2 cellular contexts compared by ENCODE assay signal in genomic region chr19:54339646-54340358, GRCh38.
TF ChIP-seq lines count a peak whose summit lies in the region.

No MANE protein-coding gene starts in this region.

TF ChIP-seq in GM12891, 5 proteins besides CTCF, POLR2A, EP300 and RAD21:
- TF ChIP-seq SPI1 (IDR thresholded peaks at IDR 0.05; ENCODE audit: low read depth, low read length) (peak; percentile 77), PAX5 (IDR thresholded peaks at IDR 0.05; ENCODE audit: insufficient read depth, low read length, severe bottlenecking) (no peak)

TF ChIP-seq in GM12878, 131 proteins besides CTCF, POLR2A, EP300 and RAD21:
- TF ChIP-seq YBX1 (IDR thresholded peaks at IDR 0.05) (no peak), HDAC6 (IDR thresholded peaks at IDR 0.05; ENCODE audit: unreplicated experiment) (no peak), ZNF687 (IDR thresholded peaks at IDR 0.05) (peak; percentile 19; the same call in 1 of the 2 replicates), MEF2B (IDR thresholded peaks at IDR 0.05; ENCODE audit: partially characterized antibody, poor library complexity, severe bottlenecking) (peak; percentile 77), EED (IDR thresholded peaks at IDR 0.05; ENCODE audit: low read depth) (peak; percentile 55), ATF7 (IDR thresholded peaks at IDR 0.05; ENCODE audit: low read depth) (no peak), CREM (IDR thresholded peaks at IDR 0.05; ENCODE audit: low read depth) (no peak), SPI1 (IDR thresholded peaks at IDR 0.05; ENCODE audit: borderline replicate concordance, insufficient read depth, low read depth, low read length) (peak; percentile 83), ATF2 (IDR thresholded peaks at IDR 0.05; ENCODE audit: low read length) (no peak), E2F4 (IDR thresholded peaks at IDR 0.05; ENCODE audit: low read depth, low read length) (no peak), NR2F1 (conservative IDR thresholded peaks at IDR 0.05) (no peak), SKIL (IDR thresholded peaks at IDR 0.05; ENCODE audit: low read depth, poor library complexity, severe bottlenecking) (no peak), SMARCA5 (IDR thresholded peaks at IDR 0.05) (no peak), IKZF1 (conservative IDR thresholded peaks at IDR 0.05) (peak; percentile 38; the same call in 1 of the 2 replicates), USF1 (IDR thresholded peaks at IDR 0.05; ENCODE audit: borderline replicate concordance, extremely low read length, insufficient read depth, low read depth, low read length) (no peak), BHLHE40 (IDR thresholded peaks at IDR 0.05; ENCODE audit: borderline replicate concordance in 1 of 2, low read depth in 2 of 2, low read length in 1 of 2) (peak; percentile 23 to 80; a peak in 2 of 4 replicates)
